Comparison of ENCODE assay signal across 19 cellular contexts in the genomic region with DNA sequence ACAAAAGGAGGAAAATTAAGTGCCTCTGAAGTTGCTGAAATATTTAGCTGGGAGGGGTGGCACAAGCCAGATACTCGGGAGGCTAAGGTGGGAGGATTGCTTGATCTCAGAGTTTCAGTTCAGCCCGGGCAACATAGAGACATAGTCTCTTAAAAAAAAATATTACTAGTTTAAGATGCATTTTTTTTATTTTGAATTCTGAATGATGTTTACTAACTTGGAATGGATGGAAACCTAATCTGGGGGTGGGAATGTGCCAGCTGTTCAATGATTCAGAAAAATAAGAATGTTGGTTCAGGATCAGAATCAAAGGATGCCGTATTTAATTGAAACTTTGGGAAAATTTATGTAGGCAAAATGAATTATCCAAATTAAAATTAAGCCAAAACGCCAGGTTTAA.
DNase-seq lines count a peak whose midpoint lies in the region; TF ChIP-seq lines count a peak whose summit lies in the region.
"Had no signal": no experiment of that assay in that cellular context is flagged by ENCODE, and none has a peak within 500 bp of the region (broad histone marks: within the 10 kb centered on the region; RNA-seq: fewer than 3 reads in every experiment).

No MANE protein-coding gene starts in this region.

- peak overlapping the region; percentile 37 for H3K27ac Mint-ChIP-seq in neural progenitor cell
- H3K27ac Mint-ChIP-seq: immature natural killer cell had no signal

- H3K9me3 Mint-ChIP-seq in neural progenitor cell = peaks cover 7% of the 10 kb centered on the region

- H3K27me3 Mint-ChIP-seq in neural progenitor cell (ENCODE audit: insufficient read depth, low read depth) = peaks cover 4% of the 10 kb centered on the region

- no peaks in the 10 kb centered on the region for H3K36me3 ChIP-seq in ectodermal cell (ENCODE audit: control insufficient read depth, insufficient read depth, low read length)
- no peaks in the 10 kb centered on the region for H3K36me3 ChIP-seq in neural progenitor cell
- H3K36me3 ChIP-seq in ascending aorta = no peaks in the 10 kb centered on the region
- H3K36me3 ChIP-seq: esophagus muscularis mucosa, lower lobe of right lung, prostate gland had no signal

- H3K4me1 Mint-ChIP-seq in neural progenitor cell = peaks cover 36% of the 10 kb centered on the region
- H3K4me1 Mint-ChIP-seq: immature natural killer cell had no signal

- 74 to 89% methylated on average over 3 of the region's 4 CpGs for WGBS in ectodermal cell, 2 experiments

- H3K4me2 ChIP-seq in neural progenitor cell = peak overlapping the region; percentile 51

- intact Hi-C loops in ascending aorta (cut with DNase I) = no loop called here

- peaks cover 36% of the 10 kb centered on the region for H3K79me2 ChIP-seq in neural progenitor cell (ENCODE audit: low read depth)

- peak overlapping the region; percentile 71 for H3K4me3 Mint-ChIP-seq in neural progenitor cell
- H3K4me3 Mint-ChIP-seq: immature natural killer cell had no signal

- H3K27ac ChIP-seq in ectodermal cell (ENCODE audit: insufficient read depth, low read depth, low read length, poor library complexity, severe bottlenecking) = peak overlapping the region; percentile 70
- peak overlapping the region; percentile 88 for H3K27ac ChIP-seq in neural progenitor cell
- peak overlapping the region; percentile 61 for H3K27ac ChIP-seq in temporal lobe (ENCODE audit: low read depth, low read length)
- no peak overlapping the region for H3K27ac ChIP-seq in ascending aorta
- H3K27ac ChIP-seq: esophagus muscularis mucosa, lower lobe of right lung, prostate gland had no signal

- TF ChIP-seq CTCF in neural progenitor cell (IDR thresholded peaks at IDR 0.05) = no peak
- no peak for TF ChIP-seq CTCF in ascending aorta (IDR thresholded peaks at IDR 0.05)

- no peak overlapping the region for H2AFZ ChIP-seq in neural progenitor cell (replicated peaks)

- H3K36me3 Mint-ChIP-seq in neural progenitor cell = peaks cover 6% of the 10 kb centered on the region
- H3K36me3 Mint-ChIP-seq: immature natural killer cell had no signal

- H3K4me3 ChIP-seq in ectodermal cell (ENCODE audit: insufficient read depth, low read depth, low read length) (no peak overlapping the region), neural progenitor cell (peak overlapping the region; percentile 2), ascending aorta (no peak overlapping the region)
- H3K4me3 ChIP-seq: lower lobe of right lung, prostate gland had no signal

- no peaks in the 10 kb centered on the region for H4K20me1 ChIP-seq in neural progenitor cell (ENCODE audit: low read depth)

- H3K27me3 ChIP-seq in ectodermal cell (ENCODE audit: control insufficient read depth, insufficient read depth, low read length, poor library complexity, severe bottlenecking) (no peaks in the 10 kb centered on the region), neural progenitor cell (no peaks in the 10 kb centered on the region), ascending aorta (no peaks in the 10 kb centered on the region)
- H3K27me3 ChIP-seq: esophagus muscularis mucosa had no signal

- peaks cover 54% of the 10 kb centered on the region for H3F3A ChIP-seq in neural progenitor cell (ENCODE audit: low read depth)

- DNase-seq in NCI-H2171 treated with DMSO at 0.1 percent for 48 hours (lab: John Stamatoyannopoulos, UW) = peak; percentile 72
- DNase-seq in neural progenitor cell (ENCODE audit: low spot score) = peak; percentile 20
- no peak for DNase-seq in ascending aorta (ENCODE audit: low spot score in 2 of 2)
- no peak for DNase-seq in NCI-H2081 (lab: John Stamatoyannopoulos, UW)
- no peak for DNase-seq in cortex of kidney (lab: John Stamatoyannopoulos, UW)
- DNase-seq: activated gamma-delta T cell; central memory CD4-positive, alpha-beta T cell; effector CD8-positive, alpha-beta T cell; GOT3; immature natural killer cell; Kasumi-1; lower lobe of right lung; NCI-H2107; NCI-H526; stimulated activated CD4-positive, alpha-beta T cell treated with anti-CD3 and anti-CD28 coated beads, Interleukin-12 subunit alpha, Interleukin-12 subunit beta, amount 100 ng/mL, for 4 hours had no signal

- H3K4me1 ChIP-seq in ectodermal cell (ENCODE audit: control insufficient read depth, insufficient read depth, low read length) = peaks cover 20% of the 10 kb centered on the region
- H3K4me1 ChIP-seq in neural progenitor cell = peaks cover 52% of the 10 kb centered on the region
- no peaks in the 10 kb centered on the region for H3K4me1 ChIP-seq in ascending aorta
- H3K4me1 ChIP-seq: lower lobe of right lung, prostate gland had no signal

- no peak overlapping the region for H3K9ac ChIP-seq in neural progenitor cell

- H3K9me3 ChIP-seq in ectodermal cell (ENCODE audit: control insufficient read depth, low read length) = no peaks in the 10 kb centered on the region
- no peaks in the 10 kb centered on the region for H3K9me3 ChIP-seq in neural progenitor cell (ENCODE audit: low read depth)
- no peaks in the 10 kb centered on the region for H3K9me3 ChIP-seq in ascending aorta
- H3K9me3 ChIP-seq: esophagus muscularis mucosa, lower lobe of right lung, prostate gland had no signal

Comparison
In these comparisons a context has a peak if more than half of its experiments do, and no peak if none do; other contexts are left out.
1. DNase-seq: peak in NCI-H2171 treated with DMSO at 0.1 percent for 48 hours (single experiment) and neural progenitor cell (single experiment); none in ascending aorta (0 of 2), NCI-H2081 (0 of 2) and cortex of kidney (single experiment).
2. H3K27ac ChIP-seq: peak in ectodermal cell (single experiment), neural progenitor cell (single experiment) and temporal lobe (single experiment); none in ascending aorta (0 of 2).